In the genomic region with DNA sequence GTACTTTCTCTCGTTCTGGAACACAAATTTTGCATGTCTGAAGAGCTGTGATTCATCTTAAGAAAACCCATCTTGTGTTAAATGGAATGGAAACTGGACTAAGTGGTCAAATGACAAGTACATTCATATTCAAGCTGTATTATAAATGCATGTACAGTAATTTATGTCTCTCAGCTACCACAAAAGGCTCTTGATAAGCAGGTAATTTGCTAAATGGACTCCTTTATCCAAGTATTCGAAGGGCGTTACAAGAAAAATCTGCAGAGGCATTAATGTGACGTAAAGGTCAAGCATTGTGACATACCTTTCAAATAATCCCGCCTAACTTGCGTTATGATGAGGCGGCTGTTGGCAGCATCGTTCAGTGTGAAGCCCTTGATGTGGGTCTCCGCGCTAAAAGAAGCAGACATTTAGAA, we compare ENCODE assay signal across 15 cellular contexts.
DNase-seq lines count a peak whose midpoint lies in the region; ATAC-seq and TF ChIP-seq lines count a peak whose summit lies in the region.
"Had no signal": no experiment of that assay in that cellular context is flagged by ENCODE, and none has a peak within 500 bp of the region (broad histone marks: within the 10 kb centered on the region; RNA-seq: fewer than 3 reads in every experiment).

No MANE protein-coding gene starts in this region.

- no peak for TF ChIP-seq CTCF in choroid plexus epithelial cell (conservative IDR thresholded peaks at IDR 0.05; ENCODE audit: low read depth, low read length)

- H3K4me3 Mint-ChIP-seq in stimulated activated naive CD8-positive, alpha-beta T cell treated with anti-CD3 and anti-CD28 coated beads, Interleukin-15, Interleukin-2, amounts not matched to agents 100 ng/mL and 50 ng/mL, for 24 hours: no peak overlapping the region
- H3K4me3 Mint-ChIP-seq: central memory CD8-positive, alpha-beta T cell; T-helper 2 cell treated with Interferon-gamma antibody and Interleukin-4, amounts not matched to agents 5 μg/mL and 100 μg/mL, for 36 hours had no signal

- intact Hi-C loops in sciatic nerve (cut with DNase I): no loop called here

- peaks cover 25% of the 10 kb centered on the region for H3K4me1 Mint-ChIP-seq in stimulated activated naive CD8-positive, alpha-beta T cell treated with anti-CD3 and anti-CD28 coated beads, Interleukin-15, Interleukin-2, amounts not matched to agents 100 ng/mL and 50 ng/mL, for 24 hours (ENCODE audit: low read depth)
- H3K4me1 Mint-ChIP-seq: central memory CD8-positive, alpha-beta T cell had no signal

- no peaks in the 10 kb centered on the region for H3K27me3 Mint-ChIP-seq in stimulated activated naive CD8-positive, alpha-beta T cell treated with anti-CD3 and anti-CD28 coated beads, Interleukin-15, Interleukin-2, amounts not matched to agents 100 ng/mL and 50 ng/mL, for 24 hours
- H3K27me3 Mint-ChIP-seq: central memory CD8-positive, alpha-beta T cell had no signal

- no peaks in the 10 kb centered on the region for H3K9me3 Mint-ChIP-seq in activated naive CD4-positive, alpha-beta T cell treated with anti-CD3 and anti-CD28 coated beads, Interleukin-2, amount 50 U/mL, for 72 hours
- H3K9me3 Mint-ChIP-seq in stimulated activated naive CD8-positive, alpha-beta T cell treated with anti-CD3 and anti-CD28 coated beads, Interleukin-15, Interleukin-2, amounts not matched to agents 100 ng/mL and 50 ng/mL, for 24 hours: no peaks in the 10 kb centered on the region
- H3K9me3 Mint-ChIP-seq: central memory CD8-positive, alpha-beta T cell; T-helper 2 cell treated with Interferon-gamma antibody and Interleukin-4, amounts not matched to agents 5 μg/mL and 100 μg/mL, for 36 hours had no signal

- DNase-seq in activated naive CD4-positive, alpha-beta T cell treated with anti-CD3 and anti-CD28 coated beads, Interleukin-2, amount 50 U/mL, for 72 hours (ENCODE audit: low spot score in 2 of 2): no peak
- no peak for DNase-seq in activated naive CD4-positive, alpha-beta T cell treated with anti-CD3 and anti-CD28 coated beads, Interleukin-2, amount 50 U/mL, for 16 hours
- DNase-seq in NCI-H1436 (lab: John Stamatoyannopoulos, UW) (peak; percentile 5), choroid plexus epithelial cell (ENCODE audit: low read depth) (peak; percentile 22), sciatic nerve (ENCODE audit: low spot score) (no peak), NAMALWA (ENCODE audit: low spot score) (no peak), SIG-M5 (lab: John Stamatoyannopoulos, UW) (no peak)
- DNase-seq: activated naive CD4-positive, alpha-beta T cell treated with Interleukin-2 at 50 U/mL for 16 hours; MV-4-11; NCI-H524 treated with DMSO at 0.1 percent for 48 hours; posterior cingulate gyrus had no signal

- H3K4me3 ChIP-seq in choroid plexus epithelial cell (ENCODE audit: low read depth, low read length): no peak overlapping the region
- H3K4me3 ChIP-seq: tibial nerve had no signal

- ATAC-seq in activated naive CD4-positive, alpha-beta T cell treated with anti-CD3 and anti-CD28 coated beads, Interleukin-2, amount 50 U/mL, for 72 hours: peak; percentile 69 to 86
- no peak for ATAC-seq in sciatic nerve

- peaks cover 4 to 21% of the 10 kb centered on the region in 2 donors for H3K36me3 Mint-ChIP-seq in activated naive CD4-positive, alpha-beta T cell treated with anti-CD3 and anti-CD28 coated beads, Interleukin-2, amount 50 U/mL, for 72 hours
- peaks cover 78% of the 10 kb centered on the region for H3K36me3 Mint-ChIP-seq in stimulated activated naive CD8-positive, alpha-beta T cell treated with anti-CD3 and anti-CD28 coated beads, Interleukin-15, Interleukin-2, amounts not matched to agents 100 ng/mL and 50 ng/mL, for 24 hours (ENCODE audit: low read depth)

- H3K27ac Mint-ChIP-seq in activated naive CD4-positive, alpha-beta T cell treated with anti-CD3 and anti-CD28 coated beads, Interleukin-2, amount 50 U/mL, for 72 hours: peak overlapping the region in 1 of 2 donors; percentile 14
- H3K27ac Mint-ChIP-seq in stimulated activated naive CD8-positive, alpha-beta T cell treated with anti-CD3 and anti-CD28 coated beads, Interleukin-15, Interleukin-2, amounts not matched to agents 100 ng/mL and 50 ng/mL, for 24 hours: peak overlapping the region; percentile 51
- H3K27ac Mint-ChIP-seq: T-helper 2 cell treated with Interferon-gamma antibody and Interleukin-4, amounts not matched to agents 5 μg/mL and 100 μg/mL, for 36 hours had no signal

Comparison
In these comparisons a context has a peak if more than half of its experiments do, and no peak if none do; other contexts are left out.
1. DNase-seq: peak in NCI-H1436 (single experiment) and choroid plexus epithelial cell (single experiment); none in activated naive CD4-positive, alpha-beta T cell treated with anti-CD3 and anti-CD28 coated beads, Interleukin-2, amount 50 U/mL, for 72 hours (0 of 2), activated naive CD4-positive, alpha-beta T cell treated with anti-CD3 and anti-CD28 coated beads, Interleukin-2, amount 50 U/mL, for 16 hours (single experiment), sciatic nerve (single experiment), NAMALWA (single experiment) and SIG-M5 (single experiment).